In the genomic region with DNA sequence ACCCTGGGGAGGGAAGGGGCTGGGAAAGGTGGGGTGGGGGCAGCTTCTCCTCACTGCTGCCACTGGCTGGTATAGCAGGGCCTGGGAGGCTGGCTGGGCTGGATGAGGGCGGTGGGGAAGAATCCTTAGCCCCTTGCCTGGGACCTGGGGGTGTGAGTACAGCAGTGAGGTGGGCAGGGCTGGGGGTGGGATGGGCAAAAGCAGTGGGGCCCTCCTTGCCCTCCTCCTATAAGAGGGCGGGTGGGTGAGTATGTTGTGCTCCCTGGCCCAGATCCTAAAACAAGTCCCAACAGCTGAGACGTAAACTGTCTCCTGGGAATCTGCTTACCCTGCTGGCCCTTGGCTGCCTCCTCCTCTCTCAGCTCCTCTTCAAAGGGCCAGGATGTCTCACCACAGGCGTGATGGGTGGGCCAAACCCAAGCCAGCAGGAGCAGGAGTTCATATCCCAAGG, we compare ENCODE assay signal across 12 cellular contexts. TPM values are rescaled to one million over a fixed set of nuclear protein-coding genes. Genes with fewer than 3 reads are reported as not detected.
DNase-seq lines count a peak whose midpoint lies in the region; ATAC-seq and TF ChIP-seq lines count a peak whose summit lies in the region.
"Had no signal": no experiment of that assay in that cellular context is flagged by ENCODE, and none has a peak within 500 bp of the region (broad histone marks: within the 10 kb centered on the region; RNA-seq: fewer than 3 reads in every experiment).

No MANE protein-coding gene starts in this region.

- no peaks in the 10 kb centered on the region for H3K27me3 ChIP-seq in gastroesophageal sphincter

- H3K27ac Mint-ChIP-seq in activated T-helper 1 cell treated with anti-CD3 and anti-CD28 coated beads, Interleukin-12 subunit alpha, Interleukin-12 subunit beta, Interleukin-2, Interleukin-4 antibody, amounts not matched to agents 30 ng/mL and 10 ng/mL and 1 ng/mL, durations not matched to agents 14 hours and 24 hours and 36 hours, result no peak overlapping the region
- H3K27ac Mint-ChIP-seq: T-helper 2 cell treated with Interferon-gamma antibody and Interleukin-4, amounts not matched to agents 5 μg/mL and 100 μg/mL, for 36 hours had no signal

- no peak for TF ChIP-seq POLR2A in gastroesophageal sphincter (IDR thresholded peaks at IDR 0.05)

- H3K9me3 Mint-ChIP-seq in activated T-helper 1 cell treated with anti-CD3 and anti-CD28 coated beads, Interleukin-12 subunit alpha, Interleukin-12 subunit beta, Interleukin-2, Interleukin-4 antibody, amounts not matched to agents 30 ng/mL and 10 ng/mL and 1 ng/mL, durations not matched to agents 14 hours and 24 hours and 36 hours, result no peaks in the 10 kb centered on the region
- H3K9me3 Mint-ChIP-seq: T-helper 2 cell treated with Interferon-gamma antibody and Interleukin-4, amounts not matched to agents 5 μg/mL and 100 μg/mL, for 36 hours had no signal

- no peak for TF ChIP-seq EP300 in gastroesophageal sphincter (IDR thresholded peaks at IDR 0.05)

- H3K4me3 Mint-ChIP-seq in activated T-helper 1 cell treated with anti-CD3 and anti-CD28 coated beads, Interleukin-12 subunit alpha, Interleukin-12 subunit beta, Interleukin-2, Interleukin-4 antibody, amounts not matched to agents 30 ng/mL and 10 ng/mL and 1 ng/mL, durations not matched to agents 14 hours and 24 hours and 36 hours, result peak overlapping the region; percentile 73

- H3K4me3 ChIP-seq in gastroesophageal sphincter (no peak overlapping the region), skeletal muscle cell (ENCODE audit: low read depth, low read length) (peak overlapping the region; percentile 86)
- H3K4me3 ChIP-seq: HAP-1 had no signal

- H3K27me3 Mint-ChIP-seq in activated T-helper 1 cell treated with anti-CD3 and anti-CD28 coated beads, Interleukin-12 subunit alpha, Interleukin-12 subunit beta, Interleukin-2, Interleukin-4 antibody, amounts not matched to agents 30 ng/mL and 10 ng/mL and 1 ng/mL, durations not matched to agents 14 hours and 24 hours and 36 hours (ENCODE audit: insufficient read depth), result peaks cover 16% of the 10 kb centered on the region

- H3K36me3 ChIP-seq in gastroesophageal sphincter, result peaks cover 0 to 18% of the 10 kb centered on the region in 2 donors

- DNase-seq in EH (ENCODE audit: low read depth) (peak; percentile 27), skeletal muscle cell (ENCODE audit: low read depth) (peak; percentile 67)
- no peak for DNase-seq in activated T-helper 1 cell treated with anti-CD3 and anti-CD28 coated beads, Interleukin-12 subunit alpha, Interleukin-12 subunit beta, Interleukin-2, Interleukin-4 antibody, amounts not matched to agents 30 ng/mL and 10 ng/mL and 1 ng/mL, durations not matched to agents 14 hours and 24 hours and 36 hours (ENCODE audit: low spot score)
- DNase-seq in activated CD4-positive, alpha-beta T cell treated with anti-CD3 and anti-CD28 coated beads, Interleukin-2, amount 50 U/mL, for 1 hour, result no peak
- DNase-seq: NCI-H526 treated with DMSO at 0.1 percent for 48 hours had no signal

- peaks cover 35% of the 10 kb centered on the region for H3K4me1 Mint-ChIP-seq in activated T-helper 1 cell treated with anti-CD3 and anti-CD28 coated beads, Interleukin-12 subunit alpha, Interleukin-12 subunit beta, Interleukin-2, Interleukin-4 antibody, amounts not matched to agents 30 ng/mL and 10 ng/mL and 1 ng/mL, durations not matched to agents 14 hours and 24 hours and 36 hours (ENCODE audit: low read depth)

- TF ChIP-seq CTCF in gastroesophageal sphincter (IDR thresholded peaks at IDR 0.05), result no peak

- intact Hi-C loops in activated T-helper 1 cell treated with anti-CD3 and anti-CD28 coated beads, Interleukin-12 subunit alpha, Interleukin-12 subunit beta, Interleukin-2, Interleukin-4 antibody, amounts not matched to agents 30 ng/mL and 10 ng/mL and 1 ng/mL, durations not matched to agents 14 hours and 24 hours and 36 hours (cut with micrococcal nuclease), result no loop called here

- H3K4me1 ChIP-seq in gastroesophageal sphincter, result peaks cover 10 to 76% (median 41%) of the 10 kb centered on the region in 3 donors

- ATAC-seq in gastroesophageal sphincter, result no peak
- ATAC-seq in HG03342 (IDR thresholded peaks at IDR 0.05; ENCODE audit: unreplicated experiment), result no peak
- ATAC-seq in GM18511 (IDR thresholded peaks at IDR 0.05; ENCODE audit: unreplicated experiment), result no peak
- ATAC-seq in HG03045 (IDR thresholded peaks at IDR 0.05; ENCODE audit: unreplicated experiment), result no peak
- ATAC-seq: right cardiac atrium had no signal

- H3K36me3 Mint-ChIP-seq in activated T-helper 1 cell treated with anti-CD3 and anti-CD28 coated beads, Interleukin-12 subunit alpha, Interleukin-12 subunit beta, Interleukin-2, Interleukin-4 antibody, amounts not matched to agents 30 ng/mL and 10 ng/mL and 1 ng/mL, durations not matched to agents 14 hours and 24 hours and 36 hours (ENCODE audit: low read depth), result no peaks in the 10 kb centered on the region

- H3K9me3 ChIP-seq in gastroesophageal sphincter, result no peaks in the 10 kb centered on the region
- H3K9me3 ChIP-seq: HAP-1 had no signal

- WGBS in gastroesophageal sphincter (ENCODE audit: low coverage in 1 of 2), 2 donors, result 50% methylated on average over 2 of the region's 4 CpGs; no CpG with 5 or more reads in 1 of the 2 donors

- H3K27ac ChIP-seq in gastroesophageal sphincter, result peak overlapping the region in 3 of 4 donors; percentile 96 to 98 (median 97)

RNA-seq across cellular contexts. Expression of a gene that starts 2.2 kb away (rescaled TPM):
- total RNA-seq in activated T-helper 1 cell treated with anti-CD3 and anti-CD28 coated beads, Interleukin-12 subunit alpha, Interleukin-12 subunit beta, Interleukin-2, Interleukin-4 antibody, amounts not matched to agents 30 ng/mL and 10 ng/mL and 1 ng/mL, durations not matched to agents 14 hours and 24 hours and 36 hours, result 3.8 TPM in 2 replicates
- total RNA-seq in gastroesophageal sphincter, result 10 to 100 TPM; 15.3 to 27.5 (median 19.0) TPM

RNA-seq across cellular contexts. Expression of a gene that starts 16.9 kb away (rescaled TPM):
- total RNA-seq in activated T-helper 1 cell treated with anti-CD3 and anti-CD28 coated beads, Interleukin-12 subunit alpha, Interleukin-12 subunit beta, Interleukin-2, Interleukin-4 antibody, amounts not matched to agents 30 ng/mL and 10 ng/mL and 1 ng/mL, durations not matched to agents 14 hours and 24 hours and 36 hours, result 3.6 and 4.0 TPM in 2 replicates
- 1 to 10 TPM; 2.6 to 4.7 (median 3.4) TPM for total RNA-seq in gastroesophageal sphincter

Comparison
In these comparisons a context has a peak if more than half of its experiments do, and no peak if none do; other contexts are left out.
1. DNase-seq: peak in EH (single experiment) and skeletal muscle cell (single experiment); none in activated T-helper 1 cell treated with anti-CD3 and anti-CD28 coated beads, Interleukin-12 subunit alpha, Interleukin-12 subunit beta, Interleukin-2, Interleukin-4 antibody, amounts not matched to agents 30 ng/mL and 10 ng/mL and 1 ng/mL, durations not matched to agents 14 hours and 24 hours and 36 hours (single experiment) and activated CD4-positive, alpha-beta T cell treated with anti-CD3 and anti-CD28 coated beads, Interleukin-2, amount 50 U/mL, for 1 hour (single experiment).